In the genomic region with DNA sequence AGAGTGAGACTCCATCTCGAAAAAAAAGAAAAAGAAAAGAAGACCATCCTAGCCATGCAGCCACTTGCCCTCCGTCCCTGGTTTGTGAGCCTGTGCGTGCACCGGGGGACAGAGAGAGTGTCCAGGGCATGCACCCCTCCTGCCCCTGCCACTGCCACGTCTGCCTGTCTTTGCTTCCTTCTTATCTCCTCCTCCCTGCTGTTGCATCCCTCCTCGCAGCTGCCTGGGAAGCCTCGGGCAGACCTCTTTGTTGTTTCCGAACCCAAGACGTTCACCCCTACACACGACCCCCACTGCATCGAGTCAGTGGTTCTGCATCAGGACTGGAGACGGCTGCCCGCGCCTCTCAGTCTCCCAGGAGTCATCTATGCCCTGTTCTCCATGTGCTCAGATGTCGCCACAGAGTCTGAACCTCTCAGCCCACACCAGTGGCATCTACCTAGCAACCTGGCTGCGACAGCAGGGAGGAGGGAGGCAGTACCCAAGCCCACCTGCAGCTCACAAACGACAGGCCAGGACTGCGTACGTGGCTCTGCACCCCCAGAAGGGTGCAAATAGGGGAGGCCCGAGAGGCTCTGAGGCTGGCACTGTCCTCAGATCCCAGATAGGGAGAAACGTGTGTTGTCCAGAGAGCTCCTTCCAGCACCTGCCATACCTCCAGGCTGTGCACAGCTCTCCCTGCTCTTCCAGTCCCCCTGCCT, we compare ENCODE assay signal across 1 cellular context.
TF ChIP-seq lines count a peak whose summit lies in the region.

No MANE protein-coding gene starts in this region.

TF ChIP-seq in neural cell, 6 proteins besides CTCF, POLR2A, EP300 and RAD21 (continued from another document):
- TF ChIP-seq, protein P1, sequence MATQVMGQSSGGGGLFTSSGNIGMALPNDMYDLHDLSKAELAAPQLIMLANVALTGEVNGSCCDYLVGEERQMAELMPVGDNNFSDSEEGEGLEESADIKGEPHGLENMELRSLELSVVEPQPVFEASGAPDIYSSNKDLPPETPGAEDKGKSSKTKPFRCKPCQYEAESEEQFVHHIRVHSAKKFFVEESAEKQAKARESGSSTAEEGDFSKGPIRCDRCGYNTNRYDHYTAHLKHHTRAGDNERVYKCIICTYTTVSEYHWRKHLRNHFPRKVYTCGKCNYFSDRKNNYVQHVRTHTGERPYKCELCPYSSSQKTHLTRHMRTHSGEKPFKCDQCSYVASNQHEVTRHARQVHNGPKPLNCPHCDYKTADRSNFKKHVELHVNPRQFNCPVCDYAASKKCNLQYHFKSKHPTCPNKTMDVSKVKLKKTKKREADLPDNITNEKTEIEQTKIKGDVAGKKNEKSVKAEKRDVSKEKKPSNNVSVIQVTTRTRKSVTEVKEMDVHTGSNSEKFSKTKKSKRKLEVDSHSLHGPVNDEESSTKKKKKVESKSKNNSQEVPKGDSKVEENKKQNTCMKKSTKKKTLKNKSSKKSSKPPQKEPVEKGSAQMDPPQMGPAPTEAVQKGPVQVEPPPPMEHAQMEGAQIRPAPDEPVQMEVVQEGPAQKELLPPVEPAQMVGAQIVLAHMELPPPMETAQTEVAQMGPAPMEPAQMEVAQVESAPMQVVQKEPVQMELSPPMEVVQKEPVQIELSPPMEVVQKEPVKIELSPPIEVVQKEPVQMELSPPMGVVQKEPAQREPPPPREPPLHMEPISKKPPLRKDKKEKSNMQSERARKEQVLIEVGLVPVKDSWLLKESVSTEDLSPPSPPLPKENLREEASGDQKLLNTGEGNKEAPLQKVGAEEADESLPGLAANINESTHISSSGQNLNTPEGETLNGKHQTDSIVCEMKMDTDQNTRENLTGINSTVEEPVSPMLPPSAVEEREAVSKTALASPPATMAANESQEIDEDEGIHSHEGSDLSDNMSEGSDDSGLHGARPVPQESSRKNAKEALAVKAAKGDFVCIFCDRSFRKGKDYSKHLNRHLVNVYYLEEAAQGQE (IDR thresholded peaks at IDR 0.05; ENCODE audit: borderline replicate concordance) = no peak
- TF ChIP-seq EZH2 (IDR thresholded peaks at IDR 0.05; ENCODE audit: borderline replicate concordance, insufficient read depth, low read length, poor library complexity, severe bottlenecking) (no peak), TAF1 (IDR thresholded peaks at IDR 0.05; ENCODE audit: low read depth) (no peak), POLR2AphosphoS5 (IDR thresholded peaks at IDR 0.05) (no peak)
